ENCODE assay signal across 1 cellular context in the genomic region with DNA sequence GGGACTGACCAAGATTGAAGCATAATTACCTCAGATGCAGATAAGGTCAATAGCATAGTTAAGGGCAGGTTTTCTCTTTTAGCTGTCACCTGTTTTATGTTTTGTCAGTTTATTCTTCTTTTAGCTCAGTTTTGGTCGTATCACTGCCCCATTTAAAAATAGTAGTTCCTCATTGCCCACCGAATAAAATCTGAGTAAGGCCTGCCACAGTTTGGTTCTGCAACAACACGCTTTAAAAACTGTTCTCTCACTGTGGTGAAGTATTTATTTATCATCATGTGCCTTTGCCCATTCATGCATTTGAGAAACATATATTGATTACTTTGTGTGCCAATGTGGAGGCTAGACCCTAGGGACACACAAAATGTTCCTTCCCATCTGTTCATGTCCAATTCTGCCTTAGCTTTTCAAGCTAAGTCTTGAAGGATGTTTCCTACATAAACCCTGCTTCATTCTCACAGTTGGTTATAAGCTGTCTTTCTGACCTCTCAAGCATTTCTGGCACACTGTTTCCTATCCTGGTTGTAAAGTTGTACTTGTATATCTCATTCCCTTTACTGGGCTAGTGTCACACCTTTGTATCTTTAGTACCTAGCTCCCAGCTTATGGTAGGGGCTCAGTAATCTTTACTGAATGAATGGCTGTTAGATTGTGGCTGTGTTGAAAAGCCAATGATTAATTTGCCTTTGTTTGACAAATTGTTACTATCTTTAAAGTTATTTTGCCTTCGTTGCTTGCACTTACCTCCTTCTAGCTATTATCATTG.
TF ChIP-seq lines count a peak whose summit lies in the region.

No MANE protein-coding gene starts in this region.

TF ChIP-seq in GM23338, 12 proteins besides CTCF, POLR2A, EP300 and RAD21:
- TF ChIP-seq, protein P1, sequence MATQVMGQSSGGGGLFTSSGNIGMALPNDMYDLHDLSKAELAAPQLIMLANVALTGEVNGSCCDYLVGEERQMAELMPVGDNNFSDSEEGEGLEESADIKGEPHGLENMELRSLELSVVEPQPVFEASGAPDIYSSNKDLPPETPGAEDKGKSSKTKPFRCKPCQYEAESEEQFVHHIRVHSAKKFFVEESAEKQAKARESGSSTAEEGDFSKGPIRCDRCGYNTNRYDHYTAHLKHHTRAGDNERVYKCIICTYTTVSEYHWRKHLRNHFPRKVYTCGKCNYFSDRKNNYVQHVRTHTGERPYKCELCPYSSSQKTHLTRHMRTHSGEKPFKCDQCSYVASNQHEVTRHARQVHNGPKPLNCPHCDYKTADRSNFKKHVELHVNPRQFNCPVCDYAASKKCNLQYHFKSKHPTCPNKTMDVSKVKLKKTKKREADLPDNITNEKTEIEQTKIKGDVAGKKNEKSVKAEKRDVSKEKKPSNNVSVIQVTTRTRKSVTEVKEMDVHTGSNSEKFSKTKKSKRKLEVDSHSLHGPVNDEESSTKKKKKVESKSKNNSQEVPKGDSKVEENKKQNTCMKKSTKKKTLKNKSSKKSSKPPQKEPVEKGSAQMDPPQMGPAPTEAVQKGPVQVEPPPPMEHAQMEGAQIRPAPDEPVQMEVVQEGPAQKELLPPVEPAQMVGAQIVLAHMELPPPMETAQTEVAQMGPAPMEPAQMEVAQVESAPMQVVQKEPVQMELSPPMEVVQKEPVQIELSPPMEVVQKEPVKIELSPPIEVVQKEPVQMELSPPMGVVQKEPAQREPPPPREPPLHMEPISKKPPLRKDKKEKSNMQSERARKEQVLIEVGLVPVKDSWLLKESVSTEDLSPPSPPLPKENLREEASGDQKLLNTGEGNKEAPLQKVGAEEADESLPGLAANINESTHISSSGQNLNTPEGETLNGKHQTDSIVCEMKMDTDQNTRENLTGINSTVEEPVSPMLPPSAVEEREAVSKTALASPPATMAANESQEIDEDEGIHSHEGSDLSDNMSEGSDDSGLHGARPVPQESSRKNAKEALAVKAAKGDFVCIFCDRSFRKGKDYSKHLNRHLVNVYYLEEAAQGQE (IDR thresholded peaks at IDR 0.05; ENCODE audit: unreplicated experiment), result no peak
- TF ChIP-seq JUNB (IDR thresholded peaks at IDR 0.05; ENCODE audit: unreplicated experiment), result no peak
- TF ChIP-seq STAT1 (IDR thresholded peaks at IDR 0.05; ENCODE audit: unreplicated experiment), result no peak
- TF ChIP-seq, protein P2, sequence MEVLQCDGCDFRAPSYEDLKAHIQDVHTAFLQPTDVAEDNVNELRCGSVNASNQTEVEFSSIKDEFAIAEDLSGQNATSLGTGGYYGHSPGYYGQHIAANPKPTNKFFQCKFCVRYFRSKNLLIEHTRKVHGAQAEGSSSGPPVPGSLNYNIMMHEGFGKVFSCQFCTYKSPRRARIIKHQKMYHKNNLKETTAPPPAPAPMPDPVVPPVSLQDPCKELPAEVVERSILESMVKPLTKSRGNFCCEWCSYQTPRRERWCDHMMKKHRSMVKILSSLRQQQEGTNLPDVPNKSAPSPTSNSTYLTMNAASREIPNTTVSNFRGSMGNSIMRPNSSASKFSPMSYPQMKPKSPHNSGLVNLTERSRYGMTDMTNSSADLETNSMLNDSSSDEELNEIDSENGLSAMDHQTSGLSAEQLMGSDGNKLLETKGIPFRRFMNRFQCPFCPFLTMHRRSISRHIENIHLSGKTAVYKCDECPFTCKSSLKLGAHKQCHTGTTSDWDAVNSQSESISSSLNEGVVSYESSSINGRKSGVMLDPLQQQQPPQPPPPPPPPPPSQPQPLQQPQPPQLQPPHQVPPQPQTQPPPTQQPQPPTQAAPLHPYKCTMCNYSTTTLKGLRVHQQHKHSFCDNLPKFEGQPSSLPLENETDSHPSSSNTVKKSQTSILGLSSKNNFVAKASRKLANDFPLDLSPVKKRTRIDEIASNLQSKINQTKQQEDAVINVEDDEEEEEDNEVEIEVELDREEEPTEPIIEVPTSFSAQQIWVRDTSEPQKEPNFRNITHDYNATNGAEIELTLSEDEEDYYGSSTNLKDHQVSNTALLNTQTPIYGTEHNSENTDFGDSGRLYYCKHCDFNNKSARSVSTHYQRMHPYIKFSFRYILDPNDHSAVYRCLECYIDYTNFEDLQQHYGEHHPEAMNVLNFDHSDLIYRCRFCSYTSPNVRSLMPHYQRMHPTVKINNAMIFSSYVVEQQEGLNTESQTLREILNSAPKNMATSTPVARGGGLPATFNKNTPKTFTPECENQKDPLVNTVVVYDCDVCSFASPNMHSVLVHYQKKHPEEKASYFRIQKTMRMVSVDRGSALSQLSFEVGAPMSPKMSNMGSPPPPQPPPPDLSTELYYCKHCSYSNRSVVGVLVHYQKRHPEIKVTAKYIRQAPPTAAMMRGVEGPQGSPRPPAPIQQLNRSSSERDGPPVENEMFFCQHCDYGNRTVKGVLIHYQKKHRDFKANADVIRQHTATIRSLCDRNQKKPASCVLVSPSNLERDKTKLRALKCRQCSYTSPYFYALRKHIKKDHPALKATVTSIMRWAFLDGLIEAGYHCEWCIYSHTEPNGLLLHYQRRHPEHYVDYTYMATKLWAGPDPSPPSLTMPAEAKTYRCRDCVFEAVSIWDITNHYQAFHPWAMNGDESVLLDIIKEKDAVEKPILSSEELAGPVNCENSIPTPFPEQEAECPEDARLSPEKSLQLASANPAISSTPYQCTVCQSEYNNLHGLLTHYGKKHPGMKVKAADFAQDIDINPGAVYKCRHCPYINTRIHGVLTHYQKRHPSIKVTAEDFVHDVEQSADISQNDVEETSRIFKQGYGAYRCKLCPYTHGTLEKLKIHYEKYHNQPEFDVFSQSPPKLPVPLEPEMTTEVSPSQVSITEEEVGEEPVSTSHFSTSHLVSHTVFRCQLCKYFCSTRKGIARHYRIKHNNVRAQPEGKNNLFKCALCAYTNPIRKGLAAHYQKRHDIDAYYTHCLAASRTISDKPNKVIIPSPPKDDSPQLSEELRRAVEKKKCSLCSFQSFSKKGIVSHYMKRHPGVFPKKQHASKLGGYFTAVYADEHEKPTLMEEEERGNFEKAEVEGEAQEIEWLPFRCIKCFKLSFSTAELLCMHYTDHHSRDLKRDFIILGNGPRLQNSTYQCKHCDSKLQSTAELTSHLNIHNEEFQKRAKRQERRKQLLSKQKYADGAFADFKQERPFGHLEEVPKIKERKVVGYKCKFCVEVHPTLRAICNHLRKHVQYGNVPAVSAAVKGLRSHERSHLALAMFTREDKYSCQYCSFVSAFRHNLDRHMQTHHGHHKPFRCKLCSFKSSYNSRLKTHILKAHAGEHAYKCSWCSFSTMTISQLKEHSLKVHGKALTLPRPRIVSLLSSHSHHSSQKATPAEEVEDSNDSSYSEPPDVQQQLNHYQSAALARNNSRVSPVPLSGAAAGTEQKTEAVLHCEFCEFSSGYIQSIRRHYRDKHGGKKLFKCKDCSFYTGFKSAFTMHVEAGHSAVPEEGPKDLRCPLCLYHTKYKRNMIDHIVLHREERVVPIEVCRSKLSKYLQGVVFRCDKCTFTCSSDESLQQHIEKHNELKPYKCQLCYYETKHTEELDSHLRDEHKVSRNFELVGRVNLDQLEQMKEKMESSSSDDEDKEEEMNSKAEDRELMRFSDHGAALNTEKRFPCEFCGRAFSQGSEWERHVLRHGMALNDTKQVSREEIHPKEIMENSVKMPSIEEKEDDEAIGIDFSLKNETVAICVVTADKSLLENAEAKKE (CRISPR knock-in tag; IDR thresholded peaks at IDR 0.05), result no peak
- no peak for TF ChIP-seq ZNF114 (CRISPR knock-in tag; IDR thresholded peaks at IDR 0.05)
- TF ChIP-seq EZH2phosphoT487 (IDR thresholded peaks at IDR 0.05; ENCODE audit: unreplicated experiment), result no peak
- no peak for TF ChIP-seq POLR2AphosphoS5 (IDR thresholded peaks at IDR 0.05; ENCODE audit: low read depth)
- TF ChIP-seq, protein P3, sequence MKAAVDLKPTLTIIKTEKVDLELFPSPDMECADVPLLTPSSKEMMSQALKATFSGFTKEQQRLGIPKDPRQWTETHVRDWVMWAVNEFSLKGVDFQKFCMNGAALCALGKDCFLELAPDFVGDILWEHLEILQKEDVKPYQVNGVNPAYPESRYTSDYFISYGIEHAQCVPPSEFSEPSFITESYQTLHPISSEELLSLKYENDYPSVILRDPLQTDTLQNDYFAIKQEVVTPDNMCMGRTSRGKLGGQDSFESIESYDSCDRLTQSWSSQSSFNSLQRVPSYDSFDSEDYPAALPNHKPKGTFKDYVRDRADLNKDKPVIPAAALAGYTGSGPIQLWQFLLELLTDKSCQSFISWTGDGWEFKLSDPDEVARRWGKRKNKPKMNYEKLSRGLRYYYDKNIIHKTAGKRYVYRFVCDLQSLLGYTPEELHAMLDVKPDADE (IDR thresholded peaks at IDR 0.05), result no peak
- no peak for TF ChIP-seq EZH2 (IDR thresholded peaks at IDR 0.05; ENCODE audit: low read depth, unreplicated experiment)
- no peak for TF ChIP-seq NANOG (IDR thresholded peaks at IDR 0.05; ENCODE audit: borderline replicate concordance)
